Comparison of ENCODE assay signal across 6 cellular contexts in genomic region chr10:76416642-76417041, GRCh38.
"Had no signal": no experiment of that assay in that cellular context is flagged by ENCODE, and none has a peak within 500 bp of the region (broad histone marks: within the 10 kb centered on the region; RNA-seq: fewer than 3 reads in every experiment).

No MANE protein-coding gene starts in this region.

- H3K27ac Mint-ChIP-seq: IgD-negative memory B cell had no signal

- H3K36me3 Mint-ChIP-seq: IgD-negative memory B cell had no signal

- H3K4me3 ChIP-seq: K562 had no signal

- H3K4me3 Mint-ChIP-seq: IgD-negative memory B cell had no signal

- ATAC-seq: HepG2, K562 had no signal

- FAIRE-seq: HepG2, HTR-8/SVneo, K562 had no signal

- H3K4me1 Mint-ChIP-seq: IgD-negative memory B cell had no signal

- DNase-seq: IMR-90 had no signal

- H3K27ac ChIP-seq: HL-60 had no signal

- H3K27me3 Mint-ChIP-seq: IgD-negative memory B cell had no signal
